In genomic region chr2:6866982-6867381, GRCh38 we compare ENCODE assay signal across 2 cellular contexts.
TF ChIP-seq lines count a peak whose summit lies in the region.

No MANE protein-coding gene starts in this region.

TF ChIP-seq in HCT116, 20 proteins besides CTCF, POLR2A, EP300 and RAD21:
- TF ChIP-seq CEBPB (IDR thresholded peaks at IDR 0.05; ENCODE audit: low read depth) (no peak), YY1 (IDR thresholded peaks at IDR 0.05; ENCODE audit: extremely low read depth, insufficient replicate concordance, low read depth, low read length) (no peak), CBX3 (IDR thresholded peaks at IDR 0.05; ENCODE audit: low read depth) (no peak), ZNF274 (IDR thresholded peaks at IDR 0.05; ENCODE audit: low read depth, low read length) (no peak), FOSL1 (IDR thresholded peaks at IDR 0.05; ENCODE audit: low read depth) (no peak), EGR1 (IDR thresholded peaks at IDR 0.05; ENCODE audit: low read depth) (no peak), ZFX (IDR thresholded peaks at IDR 0.05) (no peak), JUND (IDR thresholded peaks at IDR 0.05) (no peak), TCF7L2 (IDR thresholded peaks at IDR 0.05; ENCODE audit: borderline replicate concordance, extremely low read depth, insufficient read depth, insufficient read length) (no peak)
- TF ChIP-seq, protein P1, sequence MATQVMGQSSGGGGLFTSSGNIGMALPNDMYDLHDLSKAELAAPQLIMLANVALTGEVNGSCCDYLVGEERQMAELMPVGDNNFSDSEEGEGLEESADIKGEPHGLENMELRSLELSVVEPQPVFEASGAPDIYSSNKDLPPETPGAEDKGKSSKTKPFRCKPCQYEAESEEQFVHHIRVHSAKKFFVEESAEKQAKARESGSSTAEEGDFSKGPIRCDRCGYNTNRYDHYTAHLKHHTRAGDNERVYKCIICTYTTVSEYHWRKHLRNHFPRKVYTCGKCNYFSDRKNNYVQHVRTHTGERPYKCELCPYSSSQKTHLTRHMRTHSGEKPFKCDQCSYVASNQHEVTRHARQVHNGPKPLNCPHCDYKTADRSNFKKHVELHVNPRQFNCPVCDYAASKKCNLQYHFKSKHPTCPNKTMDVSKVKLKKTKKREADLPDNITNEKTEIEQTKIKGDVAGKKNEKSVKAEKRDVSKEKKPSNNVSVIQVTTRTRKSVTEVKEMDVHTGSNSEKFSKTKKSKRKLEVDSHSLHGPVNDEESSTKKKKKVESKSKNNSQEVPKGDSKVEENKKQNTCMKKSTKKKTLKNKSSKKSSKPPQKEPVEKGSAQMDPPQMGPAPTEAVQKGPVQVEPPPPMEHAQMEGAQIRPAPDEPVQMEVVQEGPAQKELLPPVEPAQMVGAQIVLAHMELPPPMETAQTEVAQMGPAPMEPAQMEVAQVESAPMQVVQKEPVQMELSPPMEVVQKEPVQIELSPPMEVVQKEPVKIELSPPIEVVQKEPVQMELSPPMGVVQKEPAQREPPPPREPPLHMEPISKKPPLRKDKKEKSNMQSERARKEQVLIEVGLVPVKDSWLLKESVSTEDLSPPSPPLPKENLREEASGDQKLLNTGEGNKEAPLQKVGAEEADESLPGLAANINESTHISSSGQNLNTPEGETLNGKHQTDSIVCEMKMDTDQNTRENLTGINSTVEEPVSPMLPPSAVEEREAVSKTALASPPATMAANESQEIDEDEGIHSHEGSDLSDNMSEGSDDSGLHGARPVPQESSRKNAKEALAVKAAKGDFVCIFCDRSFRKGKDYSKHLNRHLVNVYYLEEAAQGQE (IDR thresholded peaks at IDR 0.05; ENCODE audit: low read depth), result no peak
- TF ChIP-seq, protein P2, sequence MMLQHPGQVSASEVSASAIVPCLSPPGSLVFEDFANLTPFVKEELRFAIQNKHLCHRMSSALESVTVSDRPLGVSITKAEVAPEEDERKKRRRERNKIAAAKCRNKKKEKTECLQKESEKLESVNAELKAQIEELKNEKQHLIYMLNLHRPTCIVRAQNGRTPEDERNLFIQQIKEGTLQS (IDR thresholded peaks at IDR 0.05), result no peak
- TF ChIP-seq, protein P3, sequence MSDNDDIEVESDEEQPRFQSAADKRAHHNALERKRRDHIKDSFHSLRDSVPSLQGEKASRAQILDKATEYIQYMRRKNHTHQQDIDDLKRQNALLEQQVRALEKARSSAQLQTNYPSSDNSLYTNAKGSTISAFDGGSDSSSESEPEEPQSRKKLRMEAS (IDR thresholded peaks at IDR 0.05), result no peak

TF ChIP-seq in GM12878, 131 proteins besides CTCF, POLR2A, EP300 and RAD21:
- TF ChIP-seq ZSCAN29 (IDR thresholded peaks at IDR 0.05), result no peak
- no peak for TF ChIP-seq RELA (IDR thresholded peaks at IDR 0.05; ENCODE audit: borderline replicate concordance, partially characterized antibody)
- TF ChIP-seq NFIC (IDR thresholded peaks at IDR 0.05; ENCODE audit: low read depth, low read length), result no peak
- TF ChIP-seq MTA3 (IDR thresholded peaks at IDR 0.05; ENCODE audit: borderline replicate concordance, low read length), result no peak
- TF ChIP-seq FOXK2 (IDR thresholded peaks at IDR 0.05), result no peak
- no peak for TF ChIP-seq TCF12 (IDR thresholded peaks at IDR 0.05; ENCODE audit: low read depth, low read length)
- TF ChIP-seq MEF2B (IDR thresholded peaks at IDR 0.05; ENCODE audit: partially characterized antibody, poor library complexity, severe bottlenecking), result no peak
- no peak for TF ChIP-seq ZNF592 (IDR thresholded peaks at IDR 0.05)
- no peak for TF ChIP-seq STAT3 (IDR thresholded peaks at IDR 0.05; ENCODE audit: low read depth, low read length)
- TF ChIP-seq POLR2AphosphoS2 (IDR thresholded peaks at IDR 0.05; ENCODE audit: low read depth, low read length), result no peak
- TF ChIP-seq RBBP5 (conservative IDR thresholded peaks at IDR 0.05), result no peak
- no peak for TF ChIP-seq CHD4 (IDR thresholded peaks at IDR 0.05)
- TF ChIP-seq CBX3 (IDR thresholded peaks at IDR 0.05; ENCODE audit: borderline replicate concordance, low read depth), result no peak
- no peak for TF ChIP-seq IRF3 (IDR thresholded peaks at IDR 0.05)
- no peak for TF ChIP-seq MYB (IDR thresholded peaks at IDR 0.05; ENCODE audit: borderline replicate concordance, low read depth, low read length)
- no peak for TF ChIP-seq CREB1 (IDR thresholded peaks at IDR 0.05; ENCODE audit: low read depth)
- TF ChIP-seq MYC (IDR thresholded peaks at IDR 0.05; ENCODE audit: insufficient read depth, insufficient read length, insufficient replicate concordance, low read length, severe bottlenecking), result no peak
- no peak for TF ChIP-seq PML (IDR thresholded peaks at IDR 0.05; ENCODE audit: low read length)
- no peak for TF ChIP-seq IRF4 (IDR thresholded peaks at IDR 0.05; ENCODE audit: low read depth, low read length)
- no peak for TF ChIP-seq MXI1 (IDR thresholded peaks at IDR 0.05; ENCODE audit: low read depth, low read length)
TF ChIP-seq in GM12878: peak in this region for 0.
